8 cellular contexts compared by ENCODE assay signal in genomic region chr22:39243443-39244072, GRCh38. TPM values are rescaled to one million over a fixed set of nuclear protein-coding genes. Genes with fewer than 3 reads are reported as not detected.
DNase-seq lines count a peak whose midpoint lies in the region; ATAC-seq and TF ChIP-seq lines count a peak whose summit lies in the region.

No MANE protein-coding gene starts in this region.

- H3K36me3 Mint-ChIP-seq in stimulated activated naive CD8-positive, alpha-beta T cell treated with anti-CD3 and anti-CD28 coated beads, Interleukin-15, Interleukin-2, amounts not matched to agents 100 ng/mL and 50 ng/mL, for 24 hours (ENCODE audit: low read depth): no peaks in the 10 kb centered on the region
- H3K36me3 Mint-ChIP-seq in mesothelial cell of epicardium: no peaks in the 10 kb centered on the region

- ATAC-seq in stimulated activated naive CD8-positive, alpha-beta T cell treated with anti-CD3 and anti-CD28 coated beads, Interleukin-15, Interleukin-2, amounts not matched to agents 100 U/mL and 50 U/mL, for 24 hours: no peak
- peak; percentile 12 for ATAC-seq in aorta (ENCODE audit: low FRiP score)
- no peak for ATAC-seq in GM19463 (IDR thresholded peaks at IDR 0.05; ENCODE audit: unreplicated experiment)

- in situ Hi-C loops in GM13976 (cut with MboI; ENCODE audit: low sequenced_read_pairs, unreplicated experiment): no loop called here

- peaks cover 54% of the 10 kb centered on the region for H3K27me3 Mint-ChIP-seq in stimulated activated naive CD8-positive, alpha-beta T cell treated with anti-CD3 and anti-CD28 coated beads, Interleukin-15, Interleukin-2, amounts not matched to agents 100 ng/mL and 50 ng/mL, for 24 hours
- H3K27me3 Mint-ChIP-seq in mesothelial cell of epicardium (ENCODE audit: low read depth): peaks cover 35% of the 10 kb centered on the region

- peak overlapping the region; percentile 66 for H3K4me3 Mint-ChIP-seq in stimulated activated naive CD8-positive, alpha-beta T cell treated with anti-CD3 and anti-CD28 coated beads, Interleukin-15, Interleukin-2, amounts not matched to agents 100 ng/mL and 50 ng/mL, for 24 hours
- H3K4me3 Mint-ChIP-seq in mesothelial cell of epicardium: peak overlapping the region; percentile 85

- no peaks in the 10 kb centered on the region for H3K4me1 ChIP-seq in aorta (ENCODE audit: control insufficient read depth in 1 of 2, insufficient read depth in 2 of 2, low read length in 2 of 2)

- H3K27ac ChIP-seq in caudate nucleus (ENCODE audit: low read depth, low read length): peak overlapping the region; percentile 87
- H3K27ac ChIP-seq in aorta (ENCODE audit: low read depth in 1 of 2, low read length in 2 of 2): no peak overlapping the region

- H3K27ac Mint-ChIP-seq in stimulated activated naive CD8-positive, alpha-beta T cell treated with anti-CD3 and anti-CD28 coated beads, Interleukin-15, Interleukin-2, amounts not matched to agents 100 ng/mL and 50 ng/mL, for 24 hours: no peak overlapping the region
- H3K27ac Mint-ChIP-seq in mesothelial cell of epicardium: peak overlapping the region; percentile 91

- no peaks in the 10 kb centered on the region for H3K9me3 Mint-ChIP-seq in stimulated activated naive CD8-positive, alpha-beta T cell treated with anti-CD3 and anti-CD28 coated beads, Interleukin-15, Interleukin-2, amounts not matched to agents 100 ng/mL and 50 ng/mL, for 24 hours
- H3K9me3 Mint-ChIP-seq in mesothelial cell of epicardium: no peaks in the 10 kb centered on the region

- H3K27me3 ChIP-seq in aorta (ENCODE audit: control insufficient read depth in 1 of 2, insufficient read depth in 2 of 2, low read length in 1 of 2): no peaks in the 10 kb centered on the region

- DNase-seq in stimulated activated naive CD8-positive, alpha-beta T cell treated with anti-CD3 and anti-CD28 coated beads, Interleukin-15, Interleukin-2, amounts not matched to agents 100 U/mL and 50 U/mL, for 24 hours: no peak
- DNase-seq in caudate nucleus (lab: John Stamatoyannopoulos, UW) (no peak), mesothelial cell of epicardium (ENCODE audit: low spot score in 2 of 2, unreplicated experiment in 2 of 2) (peak in 1 of 2 experiments; percentile 56), aorta (no peak), NCI-H226 (no peak), GM13976 (ENCODE audit: low spot score) (no peak)

- no peaks in the 10 kb centered on the region for H3K9me3 ChIP-seq in aorta (ENCODE audit: control insufficient read depth, low read length)

- no peak for TF ChIP-seq CTCF in mesothelial cell of epicardium (IDR thresholded peaks at IDR 0.05; ENCODE audit: unreplicated experiment)
- no peak for TF ChIP-seq CTCF in GM13976 (IDR thresholded peaks at IDR 0.05; ENCODE audit: borderline replicate concordance, control extremely low read depth, extremely low read depth, insufficient read depth, missing control alignments)

- intact Hi-C loops in aorta (cut with DNase I): no loop called here

- WGBS in aorta, 2 donors: 1% methylated on average over 32 to 55 of the region's 55 CpGs

- H3K36me3 ChIP-seq in aorta (ENCODE audit: control insufficient read depth in 1 of 2, insufficient read depth in 2 of 2, low read length in 1 of 2): no peaks in the 10 kb centered on the region

- H3K4me1 Mint-ChIP-seq in stimulated activated naive CD8-positive, alpha-beta T cell treated with anti-CD3 and anti-CD28 coated beads, Interleukin-15, Interleukin-2, amounts not matched to agents 100 ng/mL and 50 ng/mL, for 24 hours (ENCODE audit: low read depth): peaks cover 47% of the 10 kb centered on the region
- peaks cover 35% of the 10 kb centered on the region for H3K4me1 Mint-ChIP-seq in mesothelial cell of epicardium

- no peak overlapping the region for H3K4me3 ChIP-seq in aorta (ENCODE audit: low read length in 2 of 2)

RNA-seq across cellular contexts. Expression of gene PDGFB, which starts 1.2 kb away (rescaled TPM):
- total RNA-seq in mesothelial cell of epicardium (14.2 to 15.2 TPM (median 14.7 TPM) in 3 replicates), aorta (10 to 100 TPM in 1 of 2 donors, 1 to 10 TPM in 1; 6.7 to 20.7 TPM)
- 1 to 10 TPM in 1 of 2 donors, under 1 TPM in 1; 0.97 to 1.9 TPM for polyA plus RNA-seq in aorta
